In the genomic region with DNA sequence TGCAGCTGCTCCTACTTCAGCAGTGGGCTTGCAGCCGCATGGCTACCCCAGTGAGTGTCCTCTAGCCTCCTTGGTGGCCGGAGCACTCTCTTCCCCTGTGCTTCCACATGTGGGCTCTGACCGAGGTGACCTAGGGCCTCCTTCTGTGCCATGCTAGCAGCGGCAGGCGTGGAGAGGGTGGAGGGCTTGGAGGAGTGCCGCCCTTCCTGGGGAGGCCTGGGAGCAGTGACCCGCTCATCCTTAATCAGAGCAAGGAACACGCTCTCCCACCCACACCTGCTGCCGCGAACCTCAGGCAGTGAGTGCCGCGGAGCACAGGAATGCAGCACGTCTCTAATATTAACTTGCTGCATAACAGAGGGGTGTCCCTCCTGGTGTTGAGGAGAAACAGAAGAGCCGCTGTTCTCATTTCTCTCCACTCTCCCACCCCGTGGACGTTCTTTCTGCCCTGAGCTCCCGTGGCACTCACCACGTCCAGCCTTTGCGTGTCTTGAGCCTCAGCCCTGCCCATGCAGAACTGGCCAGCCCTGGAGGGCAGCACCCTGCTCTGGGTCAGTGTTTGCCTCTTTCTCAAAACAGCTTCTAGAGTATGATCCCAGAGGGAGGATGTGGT, we compare ENCODE assay signal across 22 cellular contexts. TPM values are rescaled to one million over a fixed set of nuclear protein-coding genes. Genes with fewer than 3 reads are reported as not detected.
DNase-seq lines count a peak whose midpoint lies in the region; ATAC-seq and TF ChIP-seq lines count a peak whose summit lies in the region.
"Had no signal": no experiment of that assay in that cellular context is flagged by ENCODE, and none has a peak within 500 bp of the region (broad histone marks: within the 10 kb centered on the region; RNA-seq: fewer than 3 reads in every experiment).

No MANE protein-coding gene starts in this region.

- H3K9me2 ChIP-seq in GM23338 (ENCODE audit: insufficient read depth): no peaks in the 10 kb centered on the region; the same call in 1 of the 2 replicates

- H4K20me1 ChIP-seq in GM23338 (replicated peaks; ENCODE audit: insufficient read depth): no peaks in the 10 kb centered on the region; the same call in 1 of the 2 replicates

- no peaks in the 10 kb centered on the region for H3F3A ChIP-seq in GM23338 (replicated peaks; ENCODE audit: low read depth)

- peaks cover 20% of the 10 kb centered on the region for H3K36me3 Mint-ChIP-seq in GM23338 (ENCODE audit: low read depth)

- no peak for DNase-seq in GM23338 (ENCODE audit: low spot score)
- peak; percentile 32 for DNase-seq in RPMI8226
- DNase-seq in kidney tubule cell (ENCODE audit: low spot score): peak; percentile 18
- DNase-seq in sciatic nerve (ENCODE audit: low spot score): peak; percentile 61
- DNase-seq in middle frontal gyrus (ENCODE audit: extremely low spot score, low spot score): no peak
- DNase-seq in HCEC 1CT: no peak
- no peak for DNase-seq in DMS114 treated with DMSO at 0.1 percent for 48 hours (lab: John Stamatoyannopoulos, UW; ENCODE audit: unreplicated experiment)
- DNase-seq: activated CD4-positive, alpha-beta T cell treated with anti-CD3 and anti-CD28 coated beads, Interleukin-2, amount 50 U/mL, for 4 hours; activated CD8-positive, alpha-beta memory T cell treated with anti-CD3 and anti-CD28 coated beads, Interleukin-2, amount 50 U/mL, for 48 hours; activated effector memory CD4-positive, alpha-beta T cell treated with anti-CD3 and anti-CD28 coated beads, Interleukin-2, amount 50 U/mL, for 16 hours; brain microvascular endothelial cell; CD8-positive, alpha-beta T cell; GF-D8; NCI-H1105 treated with DMSO at 0.1 percent for 48 hours; NCI-H2081; NCI-H446; stimulated activated naive B cell treated with anti-CD40 and anti-IgM and Interleukin-4, amounts not matched to agents 10 μg/mL and 1 μg/mL and 100 μg/mL, for 72 hours; T-helper 17 cell; testis had no signal

- H3K4me2 ChIP-seq in GM23338: no peak overlapping the region

- H3K36me3 ChIP-seq in GM23338 (ENCODE audit: insufficient read depth): no peaks in the 10 kb centered on the region; the same call in 1 of the 2 replicates

- H3K4me1 ChIP-seq in GM23338 (ENCODE audit: insufficient read depth): peaks cover 13% of the 10 kb centered on the region; the same call in 1 of the 2 replicates

- no peak overlapping the region for H3K4me3 Mint-ChIP-seq in GM23338
- H3K4me3 Mint-ChIP-seq: CD8-positive, alpha-beta T cell; dendritic cell treated with granulocyte-macrophage colony-stimulating factor and Interleukin-4, amounts not matched to agents 40 ng/mL and 50 ng/mL, for 4 days; naive thymus-derived CD8-positive, alpha-beta T cell; stimulated activated naive B cell treated with anti-CD40 and anti-IgM and Interleukin-4, amounts not matched to agents 10 μg/mL and 1 μg/mL and 100 μg/mL, for 72 hours; T-helper 17 cell had no signal

- H3K79me2 ChIP-seq in GM23338 (replicated peaks; ENCODE audit: insufficient read depth): peaks cover 5% of the 10 kb centered on the region; the same call in 1 of the 2 replicates

- intact Hi-C loops in sciatic nerve (cut with DNase I): no loop called here

- no peak for TF ChIP-seq CTCF in GM23338 (conservative IDR thresholded peaks at IDR 0.05; ENCODE audit: low read depth in 2 of 2)

- no peaks in the 10 kb centered on the region for H3K27me3 ChIP-seq in GM23338 (ENCODE audit: insufficient read depth)
- H3K27me3 ChIP-seq: brain microvascular endothelial cell, testis had no signal

- no peak overlapping the region for H3K27ac Mint-ChIP-seq in GM23338
- H3K27ac Mint-ChIP-seq: CD8-positive, alpha-beta T cell; dendritic cell treated with granulocyte-macrophage colony-stimulating factor and Interleukin-4, amounts not matched to agents 40 ng/mL and 50 ng/mL, for 4 days; stimulated activated naive B cell treated with anti-CD40 and anti-IgM and Interleukin-4, amounts not matched to agents 10 μg/mL and 1 μg/mL and 100 μg/mL, for 72 hours; T-helper 17 cell had no signal

- peaks cover 4% of the 10 kb centered on the region for H3K27me3 Mint-ChIP-seq in GM23338 (ENCODE audit: insufficient read depth, low read depth, poor library complexity)
- H3K27me3 Mint-ChIP-seq: naive thymus-derived CD8-positive, alpha-beta T cell; stimulated activated naive B cell treated with anti-CD40 and anti-IgM and Interleukin-4, amounts not matched to agents 10 μg/mL and 1 μg/mL and 100 μg/mL, for 72 hours; T-helper 17 cell had no signal

- no peak overlapping the region for H2AFZ ChIP-seq in GM23338

- peak; percentile 51 for ATAC-seq in GM23338
- ATAC-seq in sciatic nerve: peak; percentile 31
- ATAC-seq: CD8-positive, alpha-beta T cell; naive thymus-derived CD8-positive, alpha-beta T cell; stimulated activated naive B cell treated with anti-CD40 and anti-IgM and Interleukin-4, amounts not matched to agents 10 μg/mL and 1 μg/mL and 100 μg/mL, for 72 hours; T-helper 17 cell had no signal

- no peak overlapping the region for H3K27ac ChIP-seq in GM23338 (ENCODE audit: low read depth)
- H3K27ac ChIP-seq: brain microvascular endothelial cell, skin epidermis, testis had no signal

- H3K9me3 Mint-ChIP-seq in GM23338: peaks cover 16% of the 10 kb centered on the region
- H3K9me3 Mint-ChIP-seq: CD8-positive, alpha-beta T cell; dendritic cell treated with granulocyte-macrophage colony-stimulating factor and Interleukin-4, amounts not matched to agents 40 ng/mL and 50 ng/mL, for 4 days; stimulated activated naive B cell treated with anti-CD40 and anti-IgM and Interleukin-4, amounts not matched to agents 10 μg/mL and 1 μg/mL and 100 μg/mL, for 72 hours had no signal

- H3K4me3 ChIP-seq in GM23338: no peak overlapping the region
- H3K4me3 ChIP-seq: skin epidermis, testis had no signal

- H3K4me1 Mint-ChIP-seq in GM23338: no peaks in the 10 kb centered on the region; the same call in 1 of the 3 replicates

TF ChIP-seq in GM23338, 12 proteins besides CTCF, POLR2A, EP300 and RAD21 (continues in another document):
- TF ChIP-seq ZNF331 (CRISPR knock-in tag; IDR thresholded peaks at IDR 0.05; ENCODE audit: low read depth): no peak
- TF ChIP-seq NANOG (IDR thresholded peaks at IDR 0.05; ENCODE audit: borderline replicate concordance): no peak
- TF ChIP-seq POLR2AphosphoS5 (IDR thresholded peaks at IDR 0.05; ENCODE audit: low read depth): no peak
- TF ChIP-seq, protein P1, sequence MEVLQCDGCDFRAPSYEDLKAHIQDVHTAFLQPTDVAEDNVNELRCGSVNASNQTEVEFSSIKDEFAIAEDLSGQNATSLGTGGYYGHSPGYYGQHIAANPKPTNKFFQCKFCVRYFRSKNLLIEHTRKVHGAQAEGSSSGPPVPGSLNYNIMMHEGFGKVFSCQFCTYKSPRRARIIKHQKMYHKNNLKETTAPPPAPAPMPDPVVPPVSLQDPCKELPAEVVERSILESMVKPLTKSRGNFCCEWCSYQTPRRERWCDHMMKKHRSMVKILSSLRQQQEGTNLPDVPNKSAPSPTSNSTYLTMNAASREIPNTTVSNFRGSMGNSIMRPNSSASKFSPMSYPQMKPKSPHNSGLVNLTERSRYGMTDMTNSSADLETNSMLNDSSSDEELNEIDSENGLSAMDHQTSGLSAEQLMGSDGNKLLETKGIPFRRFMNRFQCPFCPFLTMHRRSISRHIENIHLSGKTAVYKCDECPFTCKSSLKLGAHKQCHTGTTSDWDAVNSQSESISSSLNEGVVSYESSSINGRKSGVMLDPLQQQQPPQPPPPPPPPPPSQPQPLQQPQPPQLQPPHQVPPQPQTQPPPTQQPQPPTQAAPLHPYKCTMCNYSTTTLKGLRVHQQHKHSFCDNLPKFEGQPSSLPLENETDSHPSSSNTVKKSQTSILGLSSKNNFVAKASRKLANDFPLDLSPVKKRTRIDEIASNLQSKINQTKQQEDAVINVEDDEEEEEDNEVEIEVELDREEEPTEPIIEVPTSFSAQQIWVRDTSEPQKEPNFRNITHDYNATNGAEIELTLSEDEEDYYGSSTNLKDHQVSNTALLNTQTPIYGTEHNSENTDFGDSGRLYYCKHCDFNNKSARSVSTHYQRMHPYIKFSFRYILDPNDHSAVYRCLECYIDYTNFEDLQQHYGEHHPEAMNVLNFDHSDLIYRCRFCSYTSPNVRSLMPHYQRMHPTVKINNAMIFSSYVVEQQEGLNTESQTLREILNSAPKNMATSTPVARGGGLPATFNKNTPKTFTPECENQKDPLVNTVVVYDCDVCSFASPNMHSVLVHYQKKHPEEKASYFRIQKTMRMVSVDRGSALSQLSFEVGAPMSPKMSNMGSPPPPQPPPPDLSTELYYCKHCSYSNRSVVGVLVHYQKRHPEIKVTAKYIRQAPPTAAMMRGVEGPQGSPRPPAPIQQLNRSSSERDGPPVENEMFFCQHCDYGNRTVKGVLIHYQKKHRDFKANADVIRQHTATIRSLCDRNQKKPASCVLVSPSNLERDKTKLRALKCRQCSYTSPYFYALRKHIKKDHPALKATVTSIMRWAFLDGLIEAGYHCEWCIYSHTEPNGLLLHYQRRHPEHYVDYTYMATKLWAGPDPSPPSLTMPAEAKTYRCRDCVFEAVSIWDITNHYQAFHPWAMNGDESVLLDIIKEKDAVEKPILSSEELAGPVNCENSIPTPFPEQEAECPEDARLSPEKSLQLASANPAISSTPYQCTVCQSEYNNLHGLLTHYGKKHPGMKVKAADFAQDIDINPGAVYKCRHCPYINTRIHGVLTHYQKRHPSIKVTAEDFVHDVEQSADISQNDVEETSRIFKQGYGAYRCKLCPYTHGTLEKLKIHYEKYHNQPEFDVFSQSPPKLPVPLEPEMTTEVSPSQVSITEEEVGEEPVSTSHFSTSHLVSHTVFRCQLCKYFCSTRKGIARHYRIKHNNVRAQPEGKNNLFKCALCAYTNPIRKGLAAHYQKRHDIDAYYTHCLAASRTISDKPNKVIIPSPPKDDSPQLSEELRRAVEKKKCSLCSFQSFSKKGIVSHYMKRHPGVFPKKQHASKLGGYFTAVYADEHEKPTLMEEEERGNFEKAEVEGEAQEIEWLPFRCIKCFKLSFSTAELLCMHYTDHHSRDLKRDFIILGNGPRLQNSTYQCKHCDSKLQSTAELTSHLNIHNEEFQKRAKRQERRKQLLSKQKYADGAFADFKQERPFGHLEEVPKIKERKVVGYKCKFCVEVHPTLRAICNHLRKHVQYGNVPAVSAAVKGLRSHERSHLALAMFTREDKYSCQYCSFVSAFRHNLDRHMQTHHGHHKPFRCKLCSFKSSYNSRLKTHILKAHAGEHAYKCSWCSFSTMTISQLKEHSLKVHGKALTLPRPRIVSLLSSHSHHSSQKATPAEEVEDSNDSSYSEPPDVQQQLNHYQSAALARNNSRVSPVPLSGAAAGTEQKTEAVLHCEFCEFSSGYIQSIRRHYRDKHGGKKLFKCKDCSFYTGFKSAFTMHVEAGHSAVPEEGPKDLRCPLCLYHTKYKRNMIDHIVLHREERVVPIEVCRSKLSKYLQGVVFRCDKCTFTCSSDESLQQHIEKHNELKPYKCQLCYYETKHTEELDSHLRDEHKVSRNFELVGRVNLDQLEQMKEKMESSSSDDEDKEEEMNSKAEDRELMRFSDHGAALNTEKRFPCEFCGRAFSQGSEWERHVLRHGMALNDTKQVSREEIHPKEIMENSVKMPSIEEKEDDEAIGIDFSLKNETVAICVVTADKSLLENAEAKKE (CRISPR knock-in tag; IDR thresholded peaks at IDR 0.05): no peak
- TF ChIP-seq ZNF114 (CRISPR knock-in tag; IDR thresholded peaks at IDR 0.05): no peak

RNA-seq across cellular contexts. Expression of a gene that starts 31.9 kb away (rescaled TPM):
- 31.0 and 36.8 TPM in 2 replicates for total RNA-seq in GM23338 (2014; rRNA removed; shearing (Covaris generic))
- 11.2 and 12.8 TPM in 2 replicates for polyA plus RNA-seq in GM23338 (2016; fragmentation: Nextera tagmentation; extraction: Ambion mirVana)
- 62.2 TPM for total RNA-seq in sciatic nerve

Comparison
In these comparisons a context has a peak if more than half of its experiments do, and no peak if none do; other contexts are left out.
1. DNase-seq: peak in RPMI8226 (single experiment), kidney tubule cell (single experiment) and sciatic nerve (single experiment); none in GM23338 (single experiment), middle frontal gyrus (single experiment), HCEC 1CT (single experiment) and DMS114 treated with DMSO at 0.1 percent for 48 hours (single experiment).